Comparison of ENCODE assay signal across 17 cellular contexts in genomic region chr6:17565399-17565798, GRCh38.
"Had no signal": no experiment of that assay in that cellular context is flagged by ENCODE, and none has a peak within 500 bp of the region (broad histone marks: within the 10 kb centered on the region; RNA-seq: fewer than 3 reads in every experiment).

No MANE protein-coding gene starts in this region.

- H3K27me3 Mint-ChIP-seq: progenitor cell of endocrine pancreas had no signal

- H3K4me3 Mint-ChIP-seq: mesothelial cell of epicardium, natural killer cell, neural crest cell had no signal

- H3K9me3 ChIP-seq: ovary had no signal

- H3K4me2 ChIP-seq: smooth muscle cell had no signal

- H3K36me3 Mint-ChIP-seq: natural killer cell had no signal

- H3K4me3 ChIP-seq: heart right ventricle, ovary, smooth muscle cell had no signal

- H3K4me1 ChIP-seq: heart right ventricle had no signal

- H3K27me3 ChIP-seq: heart right ventricle, ovary had no signal

- H3K4me1 Mint-ChIP-seq: mesothelial cell of epicardium, natural killer cell, neural crest cell had no signal

- DNase-seq: effector memory CD4-positive, alpha-beta T cell; heart right ventricle; hypothalamus; islet precursor cell; natural killer cell; nucleus accumbens; ovary; right cardiac atrium; stimulated activated CD4-positive, alpha-beta T cell treated with anti-CD3 and anti-CD28 coated beads, Interleukin-2, amount 100 ng/mL, for 48 hours; stimulated activated naive CD4-positive, alpha-beta T cell treated with Interleukin-2 at 50 U/mL for 16 hours; trophoblast cell had no signal

- ATAC-seq: esophagus mucosa, heart right ventricle, left lobe of liver, natural killer cell, right cardiac atrium had no signal

- H3K36me3 ChIP-seq: heart right ventricle, ovary had no signal

- H3K27ac Mint-ChIP-seq: mesothelial cell of epicardium, natural killer cell, progenitor cell of endocrine pancreas had no signal

- H3K27ac ChIP-seq: heart right ventricle, ovary had no signal
